ENCODE assay signal across 8 cellular contexts in genomic region chr17:40541060-40541872, GRCh38. TPM values are rescaled to one million over a fixed set of nuclear protein-coding genes. Genes with fewer than 3 reads are reported as not detected.
A peak's percentile ranks its signal among the peaks of the same experiment; 100 is the strongest.
DNase-seq lines count a peak whose midpoint lies in the region; ATAC-seq and TF ChIP-seq lines count a peak whose summit lies in the region.

No MANE protein-coding gene starts in this region.

- H3K9me3 Mint-ChIP-seq in CD4-positive, CD25-positive, alpha-beta regulatory T cell = no peaks in the 10 kb centered on the region
- no peaks in the 10 kb centered on the region for H3K9me3 Mint-ChIP-seq in activated CD4-positive, alpha-beta memory T cell treated with anti-CD3 and anti-CD28 coated beads for 36 hours

- H3K4me1 ChIP-seq in CD4-positive, CD25-positive, alpha-beta regulatory T cell (ENCODE audit: control insufficient read depth, insufficient read depth, low read length, poor library complexity, severe bottlenecking) = peaks cover 51% of the 10 kb centered on the region
- H3K4me1 ChIP-seq in rectal smooth muscle tissue (ENCODE audit: control insufficient read depth, insufficient read depth, low read length) (peaks cover 27% of the 10 kb centered on the region), BE2C (peaks cover 12% of the 10 kb centered on the region)

- no peak overlapping the region for H3K9ac ChIP-seq in rectal smooth muscle tissue (ENCODE audit: low read length)

- intact Hi-C loops in activated CD4-positive, alpha-beta memory T cell treated with anti-CD3 and anti-CD28 coated beads for 36 hours (cut with micrococcal nuclease) = loop anchor here (1.0 to 5.0 kb wide), 6 partner anchors 8 to 861 kb away; no protein-coding TSS in a partner anchor
- intact Hi-C loops in dorsolateral prefrontal cortex (cut with DNase I) = no loop called here

- peaks cover 24% of the 10 kb centered on the region for H3K27me3 Mint-ChIP-seq in CD4-positive, CD25-positive, alpha-beta regulatory T cell
- H3K27me3 Mint-ChIP-seq in activated CD4-positive, alpha-beta memory T cell treated with anti-CD3 and anti-CD28 coated beads for 36 hours = no peaks in the 10 kb centered on the region

- no peak overlapping the region for H3K27ac ChIP-seq in CD4-positive, CD25-positive, alpha-beta regulatory T cell (ENCODE audit: insufficient read depth, low read length, poor library complexity, severe bottlenecking)
- H3K27ac ChIP-seq in dorsolateral prefrontal cortex (peak overlapping the region in 52 of 59 donors; percentile 19 to 88 (median 74)), rectal smooth muscle tissue (ENCODE audit: low read depth, low read length) (peak overlapping the region; percentile 92)

- no peaks in the 10 kb centered on the region for H3K27me3 ChIP-seq in CD4-positive, CD25-positive, alpha-beta regulatory T cell (ENCODE audit: control insufficient read depth, insufficient read depth, low read length)
- H3K27me3 ChIP-seq in dorsolateral prefrontal cortex (no peaks in the 10 kb centered on the region), rectal smooth muscle tissue (ENCODE audit: control insufficient read depth, insufficient read depth, low read length) (peaks cover 3% of the 10 kb centered on the region), BE2C (no peaks in the 10 kb centered on the region)

- CTCF ChIA-PET in activated CD4-positive, alpha-beta memory T cell treated with anti-CD3 and anti-CD28 coated beads for 36 hours (lab: Charles Lee) = interaction anchor here (1.0 to 16.3 kb wide), 9 partner anchors 9 to 183 kb away, joined by 3 to 392 read pairs (median 5); partner anchors contain the start of genes CCR7 and GJD3

- no peaks in the 10 kb centered on the region for H3K36me3 Mint-ChIP-seq in CD4-positive, CD25-positive, alpha-beta regulatory T cell
- H3K36me3 Mint-ChIP-seq in activated CD4-positive, alpha-beta memory T cell treated with anti-CD3 and anti-CD28 coated beads for 36 hours = no peaks in the 10 kb centered on the region

- no peak for TF ChIP-seq CTCF in dorsolateral prefrontal cortex (IDR thresholded peaks at IDR 0.05 in 54 of 56, conservative IDR thresholded peaks at IDR 0.05 in 2 of 56; ENCODE audit: low read depth in 1 of 56, partially characterized antibody in 56 of 56)
- TF ChIP-seq CTCF in BE2C (IDR thresholded peaks at IDR 0.05; ENCODE audit: low read depth, low read length) = no peak

- H3K27ac Mint-ChIP-seq in CD4-positive, CD25-positive, alpha-beta regulatory T cell = peak overlapping the region; percentile 85 to 96 (median 88)
- peak overlapping the region; percentile 90 for H3K27ac Mint-ChIP-seq in activated CD4-positive, alpha-beta memory T cell treated with anti-CD3 and anti-CD28 coated beads for 36 hours

- peak; percentile 49 to 82 (median 65) for DNase-seq in CD4-positive, CD25-positive, alpha-beta regulatory T cell
- DNase-seq in activated CD4-positive, alpha-beta memory T cell treated with anti-CD3 and anti-CD28 coated beads for 36 hours = peak; percentile 86
- DNase-seq in dorsolateral prefrontal cortex (peak in 2 of 10 donors; percentile 33 to 40), BE2C (no peak), dermis blood vessel endothelial cell (no peak)

- H3K4me1 Mint-ChIP-seq in CD4-positive, CD25-positive, alpha-beta regulatory T cell = peaks cover 6 to 80% (median 39%) of the 10 kb centered on the region in 4 donors
- H3K4me1 Mint-ChIP-seq in activated CD4-positive, alpha-beta memory T cell treated with anti-CD3 and anti-CD28 coated beads for 36 hours (ENCODE audit: low read depth) = peaks cover 75% of the 10 kb centered on the region

- H3K4me3 ChIP-seq in CD4-positive, CD25-positive, alpha-beta regulatory T cell (ENCODE audit: low read depth, low read length) = peak overlapping the region; percentile 77
- no peak overlapping the region for H3K4me3 ChIP-seq in dorsolateral prefrontal cortex
- H3K4me3 ChIP-seq in rectal smooth muscle tissue (ENCODE audit: low read length) = no peak overlapping the region
- no peak overlapping the region for H3K4me3 ChIP-seq in BE2C (ENCODE audit: low read depth, low read length)

- H3K9me3 ChIP-seq in CD4-positive, CD25-positive, alpha-beta regulatory T cell (ENCODE audit: control insufficient read depth in 2 of 2, low read length in 2 of 2) = no peaks in the 10 kb centered on the region
- no peaks in the 10 kb centered on the region for H3K9me3 ChIP-seq in BE2C

- ATAC-seq in CD4-positive, CD25-positive, alpha-beta regulatory T cell (ENCODE audit: low read depth in 2 of 2) = peak; percentile 41 to 53
- ATAC-seq in GM21367 (IDR thresholded peaks at IDR 0.05; ENCODE audit: unreplicated experiment) = no peak
- ATAC-seq in HG03571 (IDR thresholded peaks at IDR 0.05; ENCODE audit: unreplicated experiment) = no peak

- peak overlapping the region; percentile 66 to 86 (median 80) for H3K4me3 Mint-ChIP-seq in CD4-positive, CD25-positive, alpha-beta regulatory T cell
- peak overlapping the region; percentile 56 for H3K4me3 Mint-ChIP-seq in activated CD4-positive, alpha-beta memory T cell treated with anti-CD3 and anti-CD28 coated beads for 36 hours

- POLR2A ChIA-PET in activated CD4-positive, alpha-beta memory T cell treated with anti-CD3 and anti-CD28 coated beads for 36 hours (lab: Charles Lee) = interaction anchor here (0.9 to 5.7 kb wide), 11 partner anchors 7 to 123 kb away, joined by 3 to 104 read pairs (median 7); partner anchors contain the start of gene TOP2A

- no peaks in the 10 kb centered on the region for H3K36me3 ChIP-seq in CD4-positive, CD25-positive, alpha-beta regulatory T cell (ENCODE audit: control insufficient read depth, insufficient read depth, low read length)
- no peaks in the 10 kb centered on the region for H3K36me3 ChIP-seq in rectal smooth muscle tissue (ENCODE audit: control insufficient read depth, insufficient read depth, low read length)
- H3K36me3 ChIP-seq in BE2C = no peaks in the 10 kb centered on the region

RNA-seq across cellular contexts. Expression of gene CCR7, which starts 24.0 kb away (rescaled TPM):
- total RNA-seq in CD4-positive, CD25-positive, alpha-beta regulatory T cell = 192 TPM
- 100 to 1,000 TPM; 351 to 828 (median 609) TPM for polyA plus RNA-seq in CD4-positive, CD25-positive, alpha-beta regulatory T cell
- total RNA-seq in activated CD4-positive, alpha-beta memory T cell treated with anti-CD3 and anti-CD28 coated beads for 36 hours = 100 to 1,000 TPM; 137 to 145 TPM
- total RNA-seq in dorsolateral prefrontal cortex (under 1 TPM in 4 of 120 experiments, not detected in 116; 0.25 to 0.49 (median 0.30) TPM), dermis blood vessel endothelial cell (under 0.01 and 0.33 TPM in 2 replicates)
- polyA plus RNA-seq in BE2C (2012; ENCODE audit: insufficient read depth, insufficient read length, low read depth) = 0.39 TPM

RNA-seq across cellular contexts. Expression of gene TNS4, which starts 39.8 kb away (rescaled TPM):
- total RNA-seq in CD4-positive, CD25-positive, alpha-beta regulatory T cell = 1.1 TPM
- polyA plus RNA-seq in CD4-positive, CD25-positive, alpha-beta regulatory T cell = under 1 TPM in 1 of 4 donors, not detected in 3; 0.16 TPM
- 10 to 100 TPM; 14.5 to 15.2 TPM for total RNA-seq in activated CD4-positive, alpha-beta memory T cell treated with anti-CD3 and anti-CD28 coated beads for 36 hours
- not detected for total RNA-seq in dorsolateral prefrontal cortex
- not detected for polyA plus RNA-seq in BE2C (2012; ENCODE audit: insufficient read depth, insufficient read length, low read depth)
- not detected in 2 replicates for total RNA-seq in dermis blood vessel endothelial cell

Comparison
In these comparisons a context has a peak if more than half of its experiments do, and no peak if none do; other contexts are left out.
1. ATAC-seq: peak in CD4-positive, CD25-positive, alpha-beta regulatory T cell (2 of 2); none in GM21367 (single experiment) and HG03571 (single experiment).
2. DNase-seq: peak in CD4-positive, CD25-positive, alpha-beta regulatory T cell (3 of 3) and activated CD4-positive, alpha-beta memory T cell treated with anti-CD3 and anti-CD28 coated beads for 36 hours (single experiment); none in BE2C (single experiment) and dermis blood vessel endothelial cell (single experiment).
3. RNA of gene CCR7, which starts 24.0 kb away (total RNA-seq): 192 TPM in CD4-positive, CD25-positive, alpha-beta regulatory T cell (single experiment) and 137 to 145 TPM in activated CD4-positive, alpha-beta memory T cell treated with anti-CD3 and anti-CD28 coated beads for 36 hours; 0.25 to 0.49 TPM in dorsolateral prefrontal cortex and under 0.01 to 0.33 TPM in dermis blood vessel endothelial cell; every median in the first group is over 10 times any median in the second.